Comparison of ENCODE assay signal across 18 cellular contexts in the genomic region with DNA sequence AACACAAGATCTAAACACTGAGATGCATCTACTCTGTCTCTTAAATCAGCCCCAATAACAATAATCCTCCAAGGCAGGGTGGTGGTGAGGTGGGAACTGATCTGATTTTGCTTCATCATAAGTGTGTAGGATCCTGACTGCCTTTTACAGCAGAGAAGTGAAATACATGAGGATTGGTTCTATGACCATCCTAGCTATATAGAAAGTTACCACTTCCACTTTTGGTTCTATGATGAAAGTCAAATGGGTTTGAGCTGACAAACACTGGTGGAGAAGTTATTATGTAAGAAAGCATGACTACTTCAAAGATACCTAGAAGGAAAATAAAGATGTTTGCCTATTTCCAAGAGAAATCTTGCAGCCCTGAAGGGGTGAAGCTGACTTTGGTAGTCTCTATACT.
"Had no signal": no experiment of that assay in that cellular context is flagged by ENCODE, and none has a peak within 500 bp of the region (broad histone marks: within the 10 kb centered on the region; RNA-seq: fewer than 3 reads in every experiment).

No MANE protein-coding gene starts in this region.

- H3K27me3 ChIP-seq: body of pancreas, right atrium auricular region, tibial artery had no signal

- H3K36me3 ChIP-seq: lower lobe of right lung, right atrium auricular region, tibial artery had no signal

- H3K4me1 ChIP-seq: body of pancreas, lower lobe of right lung, right atrium auricular region, tibial artery had no signal

- ATAC-seq: activated CD8-positive, alpha-beta T cell treated with anti-CD3 and anti-CD28 coated beads, Interleukin-2, amount 10 ng/mL, durations not matched to agents 7 days and 5 days; activated naive CD4-positive, alpha-beta T cell treated with anti-CD3 and anti-CD28 coated beads, Interleukin-2, amount 50 U/mL, for 72 hours; activated T-cell treated with anti-CD3 and anti-CD28 coated beads, Interleukin-2, amount 50 U/mL, for 72 hours; body of pancreas; left colon; lower lobe of right lung had no signal

- H3K27ac ChIP-seq: body of pancreas, lower lobe of right lung, right atrium auricular region, tibial artery had no signal

- H3K4me3 ChIP-seq: body of pancreas, lower lobe of right lung, right atrium auricular region, tibial artery had no signal

- DNase-seq: activated CD4-positive, alpha-beta T cell treated with anti-CD3 and anti-CD28 coated beads, Interleukin-2, amount 10 ng/mL, durations not matched to agents 24 days and 14 days; activated CD4-positive, CD25-positive, alpha-beta regulatory T cell; activated CD8-positive, alpha-beta memory T cell treated with anti-CD3 and anti-CD28 coated beads, Interleukin-2, amount 50 U/mL, for 48 hours; activated CD8-positive, alpha-beta T cell treated with anti-CD3 and anti-CD28 coated beads, Interleukin-2, amount 10 ng/mL, durations not matched to agents 7 days and 5 days; activated gamma-delta T cell; activated T-cell treated with anti-CD3 and anti-CD28 coated beads, Interleukin-2, amount 50 U/mL, for 72 hours; amniotic stem cell; body of pancreas; caudate nucleus; erythroblast; left colon; lower lobe of right lung; occipital lobe; stimulated activated CD4-positive, alpha-beta T cell treated with anti-CD3 and anti-CD28 coated beads, Interleukin-4, amount 100 ng/mL, for 1 hour; stimulated activated naive B cell treated with anti-CD40 and anti-IgM and Interleukin-4, amounts not matched to agents 10 μg/mL and 1 μg/mL and 100 μg/mL, for 72 hours; tibial artery had no signal

- H3K9me3 ChIP-seq: body of pancreas, lower lobe of right lung, right atrium auricular region had no signal
